In the genomic region with DNA sequence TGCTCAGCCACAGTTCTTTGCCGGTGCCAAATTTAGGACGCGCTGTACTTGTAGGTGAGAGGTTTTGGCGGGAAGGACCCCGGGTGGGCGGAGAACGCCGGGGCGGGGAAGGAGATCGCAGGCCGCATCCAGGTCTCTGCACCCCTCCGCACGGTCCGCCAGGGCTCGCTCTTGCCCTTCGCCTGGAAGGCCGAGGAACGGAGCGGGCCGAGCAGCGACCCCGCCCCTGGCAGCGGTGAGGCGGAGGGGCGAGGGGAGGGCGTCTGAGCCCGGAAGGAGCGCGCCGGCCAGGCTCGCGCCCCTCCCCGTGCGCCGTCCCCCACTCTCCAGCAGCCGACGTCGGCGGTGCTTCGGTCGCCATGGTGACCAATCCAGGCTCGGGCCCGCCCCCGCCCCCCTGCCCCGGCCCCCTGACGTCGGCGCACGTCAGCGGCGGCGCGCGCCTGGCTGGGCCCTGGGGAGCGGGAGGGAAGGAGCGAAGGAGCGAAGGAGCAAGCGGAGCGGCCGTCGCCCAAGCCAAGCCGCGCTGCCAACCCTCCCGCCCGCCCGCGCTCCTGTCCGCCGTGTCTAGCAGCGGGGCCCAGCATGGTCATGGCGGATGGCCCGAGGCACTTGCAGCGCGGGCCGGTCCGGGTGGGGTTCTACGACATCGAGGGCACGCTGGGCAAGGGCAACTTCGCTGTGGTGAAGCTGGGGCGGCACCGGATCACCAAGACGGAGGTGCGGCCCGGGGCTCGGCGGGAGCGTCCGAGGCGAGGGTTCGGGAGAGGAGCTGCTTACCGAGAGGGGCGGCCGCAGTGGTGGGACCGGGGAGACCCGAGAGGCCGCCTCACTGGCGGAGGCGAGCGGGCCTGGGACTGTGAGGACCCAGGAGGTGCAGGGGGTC, we compare ENCODE assay signal across 8 cellular contexts. TPM values are rescaled to one million over a fixed set of nuclear protein-coding genes. Genes with fewer than 3 reads are reported as not detected.
DNase-seq lines count a peak whose midpoint lies in the region; ATAC-seq and TF ChIP-seq lines count a peak whose summit lies in the region.

A gene (plus strand): TSS at position 471 of the 886 bp plus-strand sequence. CDS start 115 bp downstream, at position 586.

- DNase-seq in DND-41 (peak; percentile 95), KG1 (lab: John Stamatoyannopoulos, UW) (peak; percentile 95), Peyer's patch (peak; percentile 91 to 96 (median 96)), fibroblast of gingiva (ENCODE audit: low read depth) (peak; percentile 98), naive B cell (peak; percentile 91)
- DNase-seq in activated T-helper 1 cell treated with anti-CD3 and anti-CD28 coated beads, Interleukin-12 subunit alpha, Interleukin-12 subunit beta, Interleukin-2, Interleukin-4 antibody, amounts not matched to agents 30 ng/mL and 10 ng/mL and 1 ng/mL, durations not matched to agents 14 hours and 24 hours and 36 hours (ENCODE audit: low spot score), result peak; percentile 84

- H3K9ac ChIP-seq in DND-41 (ENCODE audit: low read depth, low read length), result peak within 1 kb of the TSS; percentile 80

- ATAC-seq in DND-41 (ENCODE audit: insufficient read depth, low read depth) (peak; percentile 88), GM21737 (IDR thresholded peaks at IDR 0.05; ENCODE audit: unreplicated experiment) (peak; percentile 91), naive B cell (ENCODE audit: low read depth in 2 of 2) (peak; percentile 82)
- ATAC-seq in stimulated activated memory B cell treated with anti-CD40 and anti-IgM and Interleukin-4, amounts not matched to agents 10 μg/mL and 1 μg/mL and 100 μg/mL, for 72 hours, result peak; percentile 94

- intact Hi-C loops in activated T-helper 1 cell treated with anti-CD3 and anti-CD28 coated beads, Interleukin-12 subunit alpha, Interleukin-12 subunit beta, Interleukin-2, Interleukin-4 antibody, amounts not matched to agents 30 ng/mL and 10 ng/mL and 1 ng/mL, durations not matched to agents 14 hours and 24 hours and 36 hours (cut with micrococcal nuclease), result loop anchor here (1.0 to 5.0 kb wide), 12 partner anchors 16 to 625 kb away; a partner anchor contains a TSS

- peak within 1 kb of the TSS; percentile 93 for H3K27ac Mint-ChIP-seq in activated T-helper 1 cell treated with anti-CD3 and anti-CD28 coated beads, Interleukin-12 subunit alpha, Interleukin-12 subunit beta, Interleukin-2, Interleukin-4 antibody, amounts not matched to agents 30 ng/mL and 10 ng/mL and 1 ng/mL, durations not matched to agents 14 hours and 24 hours and 36 hours
- peak within 1 kb of the TSS; percentile 98 to 99 (median 99) for H3K27ac Mint-ChIP-seq in naive B cell
- peak within 1 kb of the TSS; percentile 74 for H3K27ac Mint-ChIP-seq in stimulated activated memory B cell treated with anti-CD40 and anti-IgM and Interleukin-4, amounts not matched to agents 10 μg/mL and 1 μg/mL and 100 μg/mL, for 72 hours

- peak within 1 kb of the TSS; percentile 97 for H3K4me3 Mint-ChIP-seq in activated T-helper 1 cell treated with anti-CD3 and anti-CD28 coated beads, Interleukin-12 subunit alpha, Interleukin-12 subunit beta, Interleukin-2, Interleukin-4 antibody, amounts not matched to agents 30 ng/mL and 10 ng/mL and 1 ng/mL, durations not matched to agents 14 hours and 24 hours and 36 hours
- peak within 1 kb of the TSS; percentile 88 to 97 (median 95) for H3K4me3 Mint-ChIP-seq in naive B cell
- peak within 1 kb of the TSS; percentile 91 for H3K4me3 Mint-ChIP-seq in stimulated activated memory B cell treated with anti-CD40 and anti-IgM and Interleukin-4, amounts not matched to agents 10 μg/mL and 1 μg/mL and 100 μg/mL, for 72 hours

- H3K27ac ChIP-seq in DND-41 (ENCODE audit: low read length), result peak within 1 kb of the TSS; percentile 69
- peak within 1 kb of the TSS; percentile 89 to 96 (median 94) for H3K27ac ChIP-seq in Peyer's patch

- H3K36me3 ChIP-seq in DND-41 (ENCODE audit: insufficient read depth, low read length), result no peaks in the 10 kb centered on the region
- H3K36me3 ChIP-seq in Peyer's patch, result no peaks in the 10 kb centered on the region

- H3K27me3 ChIP-seq in DND-41 (ENCODE audit: insufficient read depth, low read length, poor library complexity) (no peaks in the 10 kb centered on the region), Peyer's patch (no peaks in the 10 kb centered on the region)

- H3K4me1 Mint-ChIP-seq in activated T-helper 1 cell treated with anti-CD3 and anti-CD28 coated beads, Interleukin-12 subunit alpha, Interleukin-12 subunit beta, Interleukin-2, Interleukin-4 antibody, amounts not matched to agents 30 ng/mL and 10 ng/mL and 1 ng/mL, durations not matched to agents 14 hours and 24 hours and 36 hours (ENCODE audit: low read depth), result peaks cover 44% of the 10 kb centered on the region
- H3K4me1 Mint-ChIP-seq in naive B cell, result peaks cover 20 to 28% (median 20%) of the 10 kb centered on the region in 3 donors
- H3K4me1 Mint-ChIP-seq in stimulated activated memory B cell treated with anti-CD40 and anti-IgM and Interleukin-4, amounts not matched to agents 10 μg/mL and 1 μg/mL and 100 μg/mL, for 72 hours, result peaks cover 22% of the 10 kb centered on the region

- H3K36me3 Mint-ChIP-seq in activated T-helper 1 cell treated with anti-CD3 and anti-CD28 coated beads, Interleukin-12 subunit alpha, Interleukin-12 subunit beta, Interleukin-2, Interleukin-4 antibody, amounts not matched to agents 30 ng/mL and 10 ng/mL and 1 ng/mL, durations not matched to agents 14 hours and 24 hours and 36 hours (ENCODE audit: low read depth), result peaks cover 2% of the 10 kb centered on the region
- H3K36me3 Mint-ChIP-seq in naive B cell, result no peaks in the 10 kb centered on the region
- H3K36me3 Mint-ChIP-seq in stimulated activated memory B cell treated with anti-CD40 and anti-IgM and Interleukin-4, amounts not matched to agents 10 μg/mL and 1 μg/mL and 100 μg/mL, for 72 hours, result no peaks in the 10 kb centered on the region

- no peaks in the 10 kb centered on the region for H3K9me3 Mint-ChIP-seq in activated T-helper 1 cell treated with anti-CD3 and anti-CD28 coated beads, Interleukin-12 subunit alpha, Interleukin-12 subunit beta, Interleukin-2, Interleukin-4 antibody, amounts not matched to agents 30 ng/mL and 10 ng/mL and 1 ng/mL, durations not matched to agents 14 hours and 24 hours and 36 hours
- no peaks in the 10 kb centered on the region for H3K9me3 Mint-ChIP-seq in naive B cell
- no peaks in the 10 kb centered on the region for H3K9me3 Mint-ChIP-seq in stimulated activated memory B cell treated with anti-CD40 and anti-IgM and Interleukin-4, amounts not matched to agents 10 μg/mL and 1 μg/mL and 100 μg/mL, for 72 hours

- H3K4me2 ChIP-seq in DND-41 (ENCODE audit: insufficient read depth, low read length), result peak within 1 kb of the TSS; percentile 81

- peak within 1 kb of the TSS; percentile 89 for H2AFZ ChIP-seq in DND-41 (ENCODE audit: low read depth, low read length)

- TF ChIP-seq CTCF in DND-41 (IDR thresholded peaks at IDR 0.05; ENCODE audit: borderline replicate concordance, extremely low read depth, low read length, poor library complexity, severe bottlenecking) (peak; percentile 90), Peyer's patch (IDR thresholded peaks at IDR 0.05) (peak; percentile 44 to 99 (median 89))

- H3K4me3 ChIP-seq in DND-41 (ENCODE audit: low read depth in 1 of 2, low read length in 2 of 2) (peak within 1 kb of the TSS; percentile 40 to 87), Peyer's patch (peak within 1 kb of the TSS; percentile 70 to 80 (median 76))

- no peaks in the 10 kb centered on the region for H3K27me3 Mint-ChIP-seq in activated T-helper 1 cell treated with anti-CD3 and anti-CD28 coated beads, Interleukin-12 subunit alpha, Interleukin-12 subunit beta, Interleukin-2, Interleukin-4 antibody, amounts not matched to agents 30 ng/mL and 10 ng/mL and 1 ng/mL, durations not matched to agents 14 hours and 24 hours and 36 hours (ENCODE audit: insufficient read depth)
- H3K27me3 Mint-ChIP-seq in naive B cell, result no peaks in the 10 kb centered on the region
- no peaks in the 10 kb centered on the region for H3K27me3 Mint-ChIP-seq in stimulated activated memory B cell treated with anti-CD40 and anti-IgM and Interleukin-4, amounts not matched to agents 10 μg/mL and 1 μg/mL and 100 μg/mL, for 72 hours

- H4K20me1 ChIP-seq in DND-41 (ENCODE audit: insufficient read depth, low read length), result peaks cover 19% of the 10 kb centered on the region

- no peaks in the 10 kb centered on the region for H3K9me3 ChIP-seq in DND-41 (ENCODE audit: insufficient read depth, low read length, severe bottlenecking)
- no peaks in the 10 kb centered on the region for H3K9me3 ChIP-seq in Peyer's patch

- peaks cover 37% of the 10 kb centered on the region for H3K4me1 ChIP-seq in DND-41 (ENCODE audit: insufficient read depth, low read length)
- H3K4me1 ChIP-seq in Peyer's patch, result peaks cover 0 to 11% (median 5%) of the 10 kb centered on the region in 4 donors

- peaks cover 45% of the 10 kb centered on the region for H3K79me2 ChIP-seq in DND-41 (ENCODE audit: insufficient read depth, low read length)

- TF ChIP-seq POLR2A in Peyer's patch (IDR thresholded peaks at IDR 0.05), result peak in 1 of 2 donors; percentile 57

RNA-seq across cellular contexts. Expression of the gene that starts here (rescaled TPM):
- total RNA-seq in Peyer's patch, result 10 to 100 TPM; 12.4 to 16.3 (median 14.4) TPM
- 8.4 and 10.0 TPM in 2 replicates for total RNA-seq in activated T-helper 1 cell treated with anti-CD3 and anti-CD28 coated beads, Interleukin-12 subunit alpha, Interleukin-12 subunit beta, Interleukin-2, Interleukin-4 antibody, amounts not matched to agents 30 ng/mL and 10 ng/mL and 1 ng/mL, durations not matched to agents 14 hours and 24 hours and 36 hours
- polyA plus RNA-seq in naive B cell (ENCODE audit: low read depth in 6 of 6), result 1 to 10 TPM in 1 of 6 donors, under 1 TPM in 5; 0.09 to 1.0 (median 0.31) TPM

Comparison
In these comparisons a context has a peak if more than half of its experiments do, and no peak if none do; other contexts are left out.
1. Peak in every context shown above with its lines: DNase-seq, ATAC-seq, H3K4me3 ChIP-seq and H3K27ac ChIP-seq.